20 cellular contexts compared by ENCODE assay signal in genomic region chr17:36792849-36793248, GRCh38.
DNase-seq lines count a peak whose midpoint lies in the region; TF ChIP-seq lines count a peak whose summit lies in the region.
"Had no signal": no experiment of that assay in that cellular context is flagged by ENCODE, and none has a peak within 500 bp of the region (broad histone marks: within the 10 kb centered on the region; RNA-seq: fewer than 3 reads in every experiment).

No MANE protein-coding gene starts in this region.

- no peak overlapping the region for H3K27ac ChIP-seq in endodermal cell (ENCODE audit: low read depth, low read length)
- H3K27ac ChIP-seq: A549; BLaER1 treated with 17β-estradiol and CSF1 and Interleukin-3, amounts not matched to agents 10 nM and 100 nM; GM23248 had no signal

- no peaks in the 10 kb centered on the region for H3K27me3 Mint-ChIP-seq in endodermal cell (ENCODE audit: insufficient read depth)

- no peaks in the 10 kb centered on the region for H3K27me3 ChIP-seq in endodermal cell (ENCODE audit: control insufficient read depth, insufficient read depth, low read length, poor library complexity, severe bottlenecking)
- H3K27me3 ChIP-seq: BE2C; BLaER1 treated with 17β-estradiol and CSF1 and Interleukin-3, amounts not matched to agents 10 nM and 100 nM had no signal

- TF ChIP-seq CTCF in endodermal cell (conservative IDR thresholded peaks at IDR 0.05): no peak

- H3K4me3 ChIP-seq in endodermal cell (ENCODE audit: low read length): no peak overlapping the region
- H3K4me3 ChIP-seq: A549; BLaER1 treated with 17β-estradiol and CSF1 and Interleukin-3, amounts not matched to agents 10 nM and 100 nM; GM23248 had no signal

- no peak overlapping the region for H3K27ac Mint-ChIP-seq in endodermal cell
- H3K27ac Mint-ChIP-seq: CD14-positive monocyte; CD4-positive, alpha-beta memory T cell had no signal

- no peaks in the 10 kb centered on the region for H3K9me3 Mint-ChIP-seq in endodermal cell
- H3K9me3 Mint-ChIP-seq: CD14-positive monocyte, H9 had no signal

- H3K36me3 ChIP-seq in endodermal cell (ENCODE audit: control insufficient read depth, insufficient read depth, low read length): no peaks in the 10 kb centered on the region
- H3K36me3 ChIP-seq: BE2C; BLaER1 treated with 17β-estradiol and CSF1 and Interleukin-3, amounts not matched to agents 10 nM and 100 nM had no signal

- H3K9me3 ChIP-seq in endodermal cell (ENCODE audit: control insufficient read depth, low read length): no peaks in the 10 kb centered on the region
- H3K9me3 ChIP-seq: A549; BE2C; BLaER1 treated with 17β-estradiol and CSF1 and Interleukin-3, amounts not matched to agents 10 nM and 100 nM had no signal

- DNase-seq in NCI-H2171 treated with DMSO at 0.1 percent for 48 hours (lab: John Stamatoyannopoulos, UW) (peak; percentile 51), NCI-H2171 (lab: John Stamatoyannopoulos, UW) (no peak), NCI-H1694 treated with DMSO at 0.1 percent for 48 hours (lab: John Stamatoyannopoulos, UW) (peak; percentile 41), endodermal cell (peak; percentile 45), EL (no peak), CD1c-positive myeloid dendritic cell (ENCODE audit: extremely low spot score) (no peak)
- DNase-seq: 8988T; ACHN; AML-193; BE2C; Calu3; CD4-positive, alpha-beta memory T cell; COR-L47; DMS79; GF-D8; GM23248; H9 had no signal

- no peak overlapping the region for H3K4me3 Mint-ChIP-seq in endodermal cell
- H3K4me3 Mint-ChIP-seq: CD14-positive monocyte; CD4-positive, alpha-beta memory T cell; H9 had no signal

- WGBS in endodermal cell (ENCODE audit: insufficient coverage in 1 of 2, insufficient read length in 1 of 2), 2 experiments: 92% methylated on average over 4 to 5 of the region's 5 CpGs

- peaks cover 8% of the 10 kb centered on the region for H3K4me1 ChIP-seq in endodermal cell (ENCODE audit: control insufficient read depth, insufficient read depth, low read length)
- H3K4me1 ChIP-seq: A549; BE2C; BLaER1 treated with 17β-estradiol and CSF1 and Interleukin-3, amounts not matched to agents 10 nM and 100 nM had no signal

- no peak overlapping the region for H3K9ac ChIP-seq in endodermal cell (ENCODE audit: extremely low read depth, low read length, poor library complexity, severe bottlenecking)
- H3K9ac ChIP-seq: BLaER1 treated with 17β-estradiol and CSF1 and Interleukin-3, amounts not matched to agents 10 nM and 100 nM; GM23248 had no signal

- H3K4me1 Mint-ChIP-seq in endodermal cell: peaks cover 17% of the 10 kb centered on the region
- H3K4me1 Mint-ChIP-seq: CD14-positive monocyte; CD4-positive, alpha-beta memory T cell had no signal

- no peaks in the 10 kb centered on the region for H3K36me3 Mint-ChIP-seq in endodermal cell (ENCODE audit: low read depth)
- H3K36me3 Mint-ChIP-seq: CD14-positive monocyte; CD4-positive, alpha-beta memory T cell had no signal

Comparison
In these comparisons a context has a peak if more than half of its experiments do, and no peak if none do; other contexts are left out.
1. DNase-seq: peak in NCI-H2171 treated with DMSO at 0.1 percent for 48 hours (single experiment), NCI-H1694 treated with DMSO at 0.1 percent for 48 hours (single experiment) and endodermal cell (single experiment); none in NCI-H2171 (single experiment), EL (single experiment) and CD1c-positive myeloid dendritic cell (single experiment).